Comparison of ENCODE assay signal across 17 cellular contexts in the genomic region with DNA sequence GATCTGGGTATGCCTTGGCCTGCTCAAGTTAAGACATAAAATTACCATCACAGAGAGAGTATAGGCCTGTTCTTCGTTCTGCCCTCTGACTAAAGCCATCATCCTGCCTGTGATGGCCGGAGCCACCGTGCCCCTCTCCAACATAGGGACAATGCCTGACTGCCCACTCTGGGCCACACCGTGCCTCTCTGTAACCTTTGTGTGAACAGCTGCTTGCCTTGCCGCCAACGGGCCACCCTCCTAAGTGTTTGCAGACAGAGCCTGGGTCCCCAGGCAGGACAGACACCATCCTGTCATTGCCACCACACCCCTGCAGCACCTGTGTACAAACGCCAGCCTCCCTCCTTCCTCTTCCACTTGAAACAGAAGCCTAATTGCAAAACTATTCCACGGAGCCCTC.
"Had no signal": no experiment of that assay in that cellular context is flagged by ENCODE, and none has a peak within 500 bp of the region (broad histone marks: within the 10 kb centered on the region; RNA-seq: fewer than 3 reads in every experiment).

No MANE protein-coding gene starts in this region.

- DNase-seq: activated CD4-positive, alpha-beta T cell treated with anti-CD3 and anti-CD28 coated beads, Interleukin-2, amount 10 ng/mL, durations not matched to agents 24 days and 14 days; activated CD8-positive, alpha-beta memory T cell treated with anti-CD3 and anti-CD28 coated beads, Interleukin-2, amount 50 U/mL, for 4 hours; activated CD8-positive, alpha-beta T cell treated with anti-CD3 and anti-CD28 coated beads, Interleukin-2, amount 10 ng/mL, durations not matched to agents 7 days and 5 days; activated effector memory CD4-positive, alpha-beta T cell treated with Interleukin-2 at 50 U/mL for 16 hours; activated naive CD4-positive, alpha-beta T cell treated with anti-CD3 and anti-CD28 coated beads, Interleukin-2, amount 50 U/mL, for 16 hours; activated T-cell treated with anti-CD3 and anti-CD28 coated beads, Interleukin-2, amount 50 U/mL, for 4 hours; aorta; brain microvascular endothelial cell; central memory CD4-positive, alpha-beta T cell; dorsolateral prefrontal cortex; endodermal cell; foreskin fibroblast; stimulated activated CD4-positive, alpha-beta T cell treated with anti-CD3 and anti-CD28 coated beads, Interleukin-2, amount 100 ng/mL, for 24 hours; transverse colon had no signal

- H3K9me3 Mint-ChIP-seq: activated T-cell treated with anti-CD3 and anti-CD28 coated beads, Interleukin-2, amount 50 U/mL, for 4 hours; endodermal cell; memory B cell; stimulated activated naive CD8-positive, alpha-beta T cell treated with anti-CD3 and anti-CD28 coated beads, Interleukin-15, Interleukin-2, amounts not matched to agents 100 ng/mL and 50 ng/mL, for 24 hours had no signal

- H3K36me3 Mint-ChIP-seq: memory B cell had no signal

- H3K27ac Mint-ChIP-seq: activated CD4-positive, alpha-beta T cell treated with anti-CD3 and anti-CD28 coated beads, Interleukin-2, amount 10 ng/mL, durations not matched to agents 24 days and 14 days; activated CD8-positive, alpha-beta T cell treated with anti-CD3 and anti-CD28 coated beads, Interleukin-2, amount 10 ng/mL, durations not matched to agents 7 days and 5 days; endodermal cell; memory B cell; progenitor cell of endocrine pancreas; stimulated activated naive CD8-positive, alpha-beta T cell treated with anti-CD3 and anti-CD28 coated beads, Interleukin-15, Interleukin-2, amounts not matched to agents 100 ng/mL and 50 ng/mL, for 24 hours had no signal

- H3K27me3 Mint-ChIP-seq: activated CD4-positive, alpha-beta T cell treated with anti-CD3 and anti-CD28 coated beads, Interleukin-2, amount 10 ng/mL, durations not matched to agents 24 days and 14 days; memory B cell; progenitor cell of endocrine pancreas; stimulated activated naive CD8-positive, alpha-beta T cell treated with anti-CD3 and anti-CD28 coated beads, Interleukin-15, Interleukin-2, amounts not matched to agents 100 ng/mL and 50 ng/mL, for 24 hours had no signal

- H3K4me3 Mint-ChIP-seq: activated CD4-positive, alpha-beta T cell treated with anti-CD3 and anti-CD28 coated beads, Interleukin-2, amount 10 ng/mL, durations not matched to agents 24 days and 14 days; activated CD8-positive, alpha-beta T cell treated with anti-CD3 and anti-CD28 coated beads, Interleukin-2, amount 10 ng/mL, durations not matched to agents 7 days and 5 days; activated T-cell treated with anti-CD3 and anti-CD28 coated beads, Interleukin-2, amount 50 U/mL, for 4 hours; endodermal cell; memory B cell; stimulated activated naive CD8-positive, alpha-beta T cell treated with anti-CD3 and anti-CD28 coated beads, Interleukin-15, Interleukin-2, amounts not matched to agents 100 ng/mL and 50 ng/mL, for 24 hours had no signal

- ATAC-seq: activated CD8-positive, alpha-beta T cell treated with anti-CD3 and anti-CD28 coated beads, Interleukin-2, amount 10 ng/mL, durations not matched to agents 7 days and 5 days; activated T-cell treated with anti-CD3 and anti-CD28 coated beads, Interleukin-2, amount 50 U/mL, for 4 hours had no signal

- H3K4me1 Mint-ChIP-seq: activated CD4-positive, alpha-beta T cell treated with anti-CD3 and anti-CD28 coated beads, Interleukin-2, amount 10 ng/mL, durations not matched to agents 24 days and 14 days; endodermal cell; memory B cell had no signal
